2 cellular contexts compared by ENCODE assay signal in genomic region chr16:57145964-57146647, GRCh38.
TF ChIP-seq lines count a peak whose summit lies in the region.

No MANE protein-coding gene starts in this region.

TF ChIP-seq in GM23338, 12 proteins besides CTCF, POLR2A, EP300 and RAD21:
- TF ChIP-seq STAT1 (IDR thresholded peaks at IDR 0.05; ENCODE audit: unreplicated experiment) (no peak), ETS1 (IDR thresholded peaks at IDR 0.05) (no peak), CREB1 (CRISPR knock-in tag; IDR thresholded peaks at IDR 0.05; ENCODE audit: low read depth) (no peak)

TF ChIP-seq in K562, 482 proteins besides CTCF, POLR2A, EP300 and RAD21:
- TF ChIP-seq ZFP36 (IDR thresholded peaks at IDR 0.05; ENCODE audit: low read depth, low read length, partially characterized antibody), result no peak
- TF ChIP-seq ZBTB33 (CRISPR knock-in tag; IDR thresholded peaks at IDR 0.05), result peak; percentile 87
- TF ChIP-seq HEY1 (CRISPR knock-in tag; IDR thresholded peaks at IDR 0.05; ENCODE audit: borderline replicate concordance), result no peak
- TF ChIP-seq VEZF1 (CRISPR knock-in tag; IDR thresholded peaks at IDR 0.05), result 0 out of 2 replicates have a peak, but pooled peaks have one; percentile 9
- 0 out of 2 replicates have a peak, but pooled peaks have one; percentile 19 for TF ChIP-seq ZNF395 (CRISPR knock-in tag; IDR thresholded peaks at IDR 0.05)
- TF ChIP-seq ZNF639 (CRISPR knock-in tag; conservative IDR thresholded peaks at IDR 0.05 in 1 of 2, IDR thresholded peaks at IDR 0.05 in 1 of 2), result peak in 1 of 2 experiments; percentile 7; a peak in 1 of 4 replicates
- 0 out of 2 replicates have a peak, but pooled peaks have one; percentile 1 for TF ChIP-seq ETS1 (conservative IDR thresholded peaks at IDR 0.05; ENCODE audit: control insufficient read depth, low read depth, low read length)
- TF ChIP-seq POLR2G (IDR thresholded peaks at IDR 0.05; ENCODE audit: low read depth, low read length), result peak; percentile 60
- TF ChIP-seq EGR1 (conservative IDR thresholded peaks at IDR 0.05), result 0 out of 2 replicates have a peak, but pooled peaks have one; percentile 7
- TF ChIP-seq GABPB1 (CRISPR knock-in tag; IDR thresholded peaks at IDR 0.05), result 0 out of 2 replicates have a peak, but pooled peaks have one; percentile 8
- no peak for TF ChIP-seq ZNF280A (IDR thresholded peaks at IDR 0.05; ENCODE audit: low read depth, partially characterized antibody)
